Comparison of ENCODE assay signal across 10 cellular contexts in genomic region chr20:35311409-35311808, GRCh38. TPM values are rescaled to one million over a fixed set of nuclear protein-coding genes. Genes with fewer than 3 reads are reported as not detected.
DNase-seq lines count a peak whose midpoint lies in the region; ATAC-seq, FAIRE-seq and TF ChIP-seq lines count a peak whose summit lies in the region.
"Had no signal": no experiment of that assay in that cellular context is flagged by ENCODE, and none has a peak within 500 bp of the region (broad histone marks: within the 10 kb centered on the region; RNA-seq: fewer than 3 reads in every experiment).

No MANE protein-coding gene starts in this region.

- no peak for FAIRE-seq in bronchial epithelial cell (lab: Jason Lieb, UNC)

- H3K9ac ChIP-seq in H9 (ENCODE audit: extremely low read depth, insufficient read length, low read length) = no peak overlapping the region

- H3K27me3 Mint-ChIP-seq in H9 (ENCODE audit: low read depth) = no peaks in the 10 kb centered on the region

- no peak overlapping the region for H3K4me2 ChIP-seq in H9 (ENCODE audit: insufficient read depth, insufficient read length, low read length)

- no CpG with 5 or more reads among the region's 2 CpGs for WGBS in H9 (ENCODE audit: extremely low coverage, insufficient read length, low lambda C conversion rate)

- H3K4ac ChIP-seq in H9 (ENCODE audit: low read depth, low read length) = no peak overlapping the region

- no peaks in the 10 kb centered on the region for H3K9me3 ChIP-seq in H9 (ENCODE audit: control insufficient read depth, low read depth, low read length)
- H3K9me3 ChIP-seq in SJSA1 (replicated peaks) = no peaks in the 10 kb centered on the region

- no peak overlapping the region for H4K5ac ChIP-seq in H9 (ENCODE audit: insufficient read length, low read depth, low read length)

- H3K4me3 Mint-ChIP-seq in H9 = no peak overlapping the region

- peaks cover 3 to 12% (median 4%) of the 10 kb centered on the region in 3 experiments; a peak in 5 of 7 replicates for H3K36me3 Mint-ChIP-seq in H9 (ENCODE audit: insufficient read depth in 1 of 3, low read depth in 3 of 3)

- H3T11ph ChIP-seq in H9 (ENCODE audit: low read length) = no peak overlapping the region

- no peak overlapping the region for H2BK20ac ChIP-seq in H9 (ENCODE audit: low read depth, low read length, poor library complexity, severe bottlenecking)

- peak overlapping the region; percentile 27 to 53 (median 31); a peak in 1 of 7 replicates for H3K27ac Mint-ChIP-seq in H9

- no peak overlapping the region for H2AFZ ChIP-seq in H9 (ENCODE audit: low read length)

- no peaks in the 10 kb centered on the region for H3K79me1 ChIP-seq in H9 (ENCODE audit: insufficient read depth, low read depth, low read length, poor library complexity, severe bottlenecking)

- no peak overlapping the region for H3K18ac ChIP-seq in H9 (ENCODE audit: insufficient read length, low read depth, low read length)

- H3K14ac ChIP-seq in H9 (ENCODE audit: insufficient read depth, low read length) = no peak overlapping the region

- H3K4me3 ChIP-seq in SJSA1 (no peak overlapping the region), bronchial epithelial cell (ENCODE audit: low read depth, low read length) (no peak overlapping the region)

- no peak overlapping the region for H4K8ac ChIP-seq in H9 (replicated peaks; ENCODE audit: insufficient read length, low read depth, low read length)

- no peaks in the 10 kb centered on the region for H3K9me3 Mint-ChIP-seq in H9

- no peaks in the 10 kb centered on the region for H4K20me1 ChIP-seq in H9 (ENCODE audit: control insufficient read depth, insufficient read depth, insufficient read length)

- peak; percentile 49 for DNase-seq in H9
- DNase-seq in SJSA1 (ENCODE audit: low read depth in 1 of 2, low spot score in 2 of 2) = peak; percentile 31 to 76
- DNase-seq in bronchial epithelial cell (ENCODE audit: low read depth) = peak; percentile 77
- DNase-seq in stimulated activated CD4-positive, alpha-beta T cell treated with anti-CD3 and anti-CD28 coated beads, Interleukin-15, amount 100 ng/mL, for 24 hours = peak; percentile 88
- DNase-seq in NCI-H187 treated with DMSO at 0.1 percent for 48 hours (lab: John Stamatoyannopoulos, UW) = no peak
- no peak for DNase-seq in NCI-H748 (lab: John Stamatoyannopoulos, UW; ENCODE audit: unreplicated experiment)
- DNase-seq: Kasumi-1, left cardiac atrium had no signal

- no peak overlapping the region for H2BK120ac ChIP-seq in H9 (ENCODE audit: low read depth, low read length, poor library complexity, severe bottlenecking)

- H4K91ac ChIP-seq in H9 (ENCODE audit: insufficient read length, low read depth, low read length) = no peak overlapping the region

- ATAC-seq in GM21381 (IDR thresholded peaks at IDR 0.05; ENCODE audit: unreplicated experiment) = no peak
- no peak for ATAC-seq in HG02798 (IDR thresholded peaks at IDR 0.05; ENCODE audit: poor library complexity, unreplicated experiment)
- ATAC-seq: left cardiac atrium had no signal

- no peak overlapping the region for H2AK5ac ChIP-seq in H9 (ENCODE audit: insufficient read length, low read length)

- no peak overlapping the region for H3K56ac ChIP-seq in H9 (ENCODE audit: insufficient read length, low read depth, low read length)

- H3K27ac ChIP-seq in H9 (ENCODE audit: insufficient read length, low read depth, low read length) = no peak overlapping the region
- peak overlapping the region; percentile 81 for H3K27ac ChIP-seq in SJSA1

- H2BK15ac ChIP-seq in H9 (ENCODE audit: low read depth, low read length) = no peak overlapping the region

- TF ChIP-seq CTCF in H9 (conservative IDR thresholded peaks at IDR 0.05) (no peak), bronchial epithelial cell (IDR thresholded peaks at IDR 0.05; ENCODE audit: insufficient read depth, low read length, severe bottlenecking) (no peak)

- peaks cover 2% of the 10 kb centered on the region; the same call in 1 of the 2 replicates for H3K4me1 ChIP-seq in H9 (ENCODE audit: insufficient read depth, low read length)
- peaks cover 84% of the 10 kb centered on the region for H3K4me1 ChIP-seq in SJSA1 (replicated peaks)

- H3K36me3 ChIP-seq in SJSA1 (no peaks in the 10 kb centered on the region), bronchial epithelial cell (ENCODE audit: control insufficient read depth, insufficient read depth, low read length) (peaks cover under 1% of the 10 kb centered on the region)

- H3K4me1 Mint-ChIP-seq in H9 = peaks cover 27 to 34% of the 10 kb centered on the region in 2 experiments

- no peak overlapping the region for H2BK5ac ChIP-seq in H9 (ENCODE audit: insufficient read length, low read length)

- no peak overlapping the region for H2BK12ac ChIP-seq in H9 (ENCODE audit: insufficient read length, low read depth, low read length)

- H3K23me2 ChIP-seq in H9 (ENCODE audit: insufficient read length, low read depth, low read length, poor library complexity, severe bottlenecking) = no peaks in the 10 kb centered on the region

- H3K23ac ChIP-seq in H9 (ENCODE audit: insufficient read length, low read depth, low read length) = no peak overlapping the region

- no peaks in the 10 kb centered on the region for H3K27me3 ChIP-seq in H9 (ENCODE audit: insufficient read depth, low read length)
- H3K27me3 ChIP-seq in SJSA1 (replicated peaks) = no peaks in the 10 kb centered on the region
- H3K27me3 ChIP-seq in bronchial epithelial cell (ENCODE audit: control insufficient read depth, insufficient read depth, low read length) = no peaks in the 10 kb centered on the region

- no peaks in the 10 kb centered on the region for H3K79me2 ChIP-seq in H9 (ENCODE audit: insufficient read depth, low read length)

RNA-seq across cellular contexts. Expression of gene FAM83C, which starts 19.2 kb away (rescaled TPM):
- not detected in 2 replicates for total RNA-seq in H9 (2021)
- total RNA-seq in SJSA1 (2014; rRNA removed; shearing (Covaris generic)) = not detected in 2 replicates
- 0.26 and 0.64 TPM in 2 replicates for total RNA-seq in bronchial epithelial cell
- total RNA-seq: left cardiac atrium had no signal

RNA-seq across cellular contexts. Expression of gene EIF6, which starts 26.8 kb away (rescaled TPM):
- 150 and 154 TPM in 2 replicates for total RNA-seq in H9 (2021)
- 118 and 155 TPM in 2 replicates for total RNA-seq in SJSA1 (2014; rRNA removed; shearing (Covaris generic))
- total RNA-seq in bronchial epithelial cell = 226 and 370 TPM in 2 replicates

RNA-seq across cellular contexts. Expression of gene MMP24OS, which starts 33.5 kb away (rescaled TPM):
- 43.8 and 45.6 TPM in 2 replicates for total RNA-seq in H9 (2021)
- total RNA-seq in SJSA1 (2014; rRNA removed; shearing (Covaris generic)) = 18.5 and 19.1 TPM in 2 replicates
- 5.0 and 6.9 TPM in 2 replicates for total RNA-seq in bronchial epithelial cell

Comparison
In these comparisons a context has a peak if more than half of its experiments do, and no peak if none do; other contexts are left out.
1. DNase-seq: peak in H9 (single experiment), SJSA1 (2 of 2), bronchial epithelial cell (single experiment) and stimulated activated CD4-positive, alpha-beta T cell treated with anti-CD3 and anti-CD28 coated beads, Interleukin-15, amount 100 ng/mL, for 24 hours (single experiment); none in NCI-H187 treated with DMSO at 0.1 percent for 48 hours (single experiment) and NCI-H748 (single experiment).